In the genomic region with DNA sequence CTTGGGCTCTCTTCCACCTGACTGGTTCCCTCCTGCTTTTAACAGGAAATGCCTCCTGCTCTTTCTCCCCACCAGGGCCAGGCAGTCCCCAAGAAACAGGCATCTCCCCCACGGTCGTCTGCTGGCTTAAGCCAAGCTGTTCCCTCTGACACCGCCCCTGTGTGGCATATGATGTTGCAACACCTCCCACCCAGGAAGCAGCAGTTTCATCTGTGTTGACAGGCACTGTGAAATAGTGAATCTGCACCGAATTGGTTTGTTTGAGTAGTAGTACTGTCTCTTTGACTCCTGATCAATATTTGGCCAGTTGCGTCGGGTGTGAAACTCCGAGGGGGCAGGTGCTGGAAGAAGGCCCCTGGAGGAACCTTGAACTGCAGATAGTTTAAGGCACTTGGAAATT, we compare ENCODE assay signal across 12 cellular contexts.
DNase-seq lines count a peak whose midpoint lies in the region; ATAC-seq and TF ChIP-seq lines count a peak whose summit lies in the region.
"Had no signal": no experiment of that assay in that cellular context is flagged by ENCODE, and none has a peak within 500 bp of the region (broad histone marks: within the 10 kb centered on the region; RNA-seq: fewer than 3 reads in every experiment).

No MANE protein-coding gene starts in this region.

- CTCF ChIA-PET in SK-N-SH (lab: Yijun Ruan, JAX), result interaction anchor here (8.5 kb wide), 1 partner anchor 328 kb away, joined by 102 read pairs; no protein-coding TSS in a partner anchor

- ATAC-seq in GM21619 (IDR thresholded peaks at IDR 0.05; ENCODE audit: unreplicated experiment), result no peak

- H3K4me3 ChIP-seq in fibroblast of mammary gland (ENCODE audit: control insufficient read depth, low read depth, low read length) (no peak overlapping the region), SK-N-SH (ENCODE audit: low read depth in 2 of 2, low read length in 1 of 2) (no peak overlapping the region)
- H3K4me3 ChIP-seq: colonic mucosa had no signal

- no peaks in the 10 kb centered on the region for H3K9me2 ChIP-seq in SK-N-SH

- no peaks in the 10 kb centered on the region for H4K20me1 ChIP-seq in SK-N-SH (ENCODE audit: insufficient read depth)

- no peak for TF ChIP-seq RAD21 in SK-N-SH (IDR thresholded peaks at IDR 0.05; ENCODE audit: low read length)

- peaks cover 0 to 4% of the 10 kb centered on the region in 2 experiments; a peak in 1 of 4 replicates for H3K4me1 ChIP-seq in SK-N-SH (ENCODE audit: control insufficient read depth in 1 of 2, insufficient read depth in 2 of 2, low read depth in 1 of 2, low read length in 1 of 2)
- H3K4me1 ChIP-seq: colonic mucosa had no signal

- no peaks in the 10 kb centered on the region for H3K79me2 ChIP-seq in SK-N-SH (ENCODE audit: insufficient read depth)

- no peaks in the 10 kb centered on the region for H3K9me3 ChIP-seq in SK-N-SH
- H3K9me3 ChIP-seq: colonic mucosa had no signal

- no peak overlapping the region for H3K27ac ChIP-seq in SK-N-SH (ENCODE audit: low read depth in 2 of 2, low read length in 1 of 2)
- H3K27ac ChIP-seq: colonic mucosa had no signal

- H3K36me3 ChIP-seq in SK-N-SH (replicated peaks in 1 of 2; ENCODE audit: control insufficient read depth in 1 of 2, insufficient read depth in 2 of 2, low read length in 1 of 2), result no peaks in the 10 kb centered on the region
- H3K36me3 ChIP-seq: colonic mucosa had no signal

- WGBS in SK-N-SH (ENCODE audit: low lambda C conversion rate), result 94% methylated on average over 7 of the region's 7 CpGs

- TF ChIP-seq CTCF in fibroblast of mammary gland (conservative IDR thresholded peaks at IDR 0.05; ENCODE audit: control insufficient read depth, insufficient read depth, low read depth, low read length) (no peak), SK-N-SH (IDR thresholded peaks at IDR 0.05) (no peak)

- POLR2A ChIA-PET in SK-N-SH (lab: Yijun Ruan, JAX), result no interaction called here

- intact Hi-C loops in posterior cingulate gyrus (cut with DNase I), result no loop called here

- H3K4me2 ChIP-seq in SK-N-SH, result no peak overlapping the region

- no peak overlapping the region for H2AFZ ChIP-seq in SK-N-SH (ENCODE audit: low read depth)

- H3F3A ChIP-seq in SK-N-SH (replicated peaks; ENCODE audit: insufficient read depth), result no peaks in the 10 kb centered on the region

- no peak for TF ChIP-seq EP300 in SK-N-SH (IDR thresholded peaks at IDR 0.05; ENCODE audit: borderline replicate concordance in 1 of 2, low read depth in 1 of 2, low read length in 1 of 2)

- H3K9ac ChIP-seq in SK-N-SH, result no peak overlapping the region

- DNase-seq in NCI-H146 (lab: John Stamatoyannopoulos, UW), result peak; percentile 15
- DNase-seq in NCI-H146 treated with DMSO at 0.1 percent for 48 hours (lab: John Stamatoyannopoulos, UW; ENCODE audit: unreplicated experiment), result no peak
- DNase-seq in NCI-H69 (lab: John Stamatoyannopoulos, UW), result peak; percentile 61
- DNase-seq in fibroblast of mammary gland (ENCODE audit: low read depth), result peak; percentile 34
- peak in 6 of 10 donors; percentile 17 to 89 (median 42) for DNase-seq in posterior cingulate gyrus
- DNase-seq in SK-N-SH, result no peak
- no peak for DNase-seq in A172 (ENCODE audit: low spot score)
- DNase-seq: Calu3; colonic mucosa; RPMI8226; stimulated activated CD4-positive, alpha-beta T cell treated with anti-CD3 and anti-CD28 coated beads, Interleukin-15, amount 100 ng/mL, for 24 hours had no signal

- H3K27me3 ChIP-seq in SK-N-SH (ENCODE audit: insufficient read depth), result no peaks in the 10 kb centered on the region
- H3K27me3 ChIP-seq: colonic mucosa had no signal

TF ChIP-seq in SK-N-SH, 30 proteins besides CTCF, POLR2A, EP300 and RAD21:
- TF ChIP-seq MXI1 (IDR thresholded peaks at IDR 0.05; ENCODE audit: low read depth, low read length), result no peak
- no peak for TF ChIP-seq RXRA (IDR thresholded peaks at IDR 0.05; ENCODE audit: borderline replicate concordance, low read depth)
- TF ChIP-seq MAX (IDR thresholded peaks at IDR 0.05; ENCODE audit: low read depth), result no peak
- TF ChIP-seq FOXJ3 (CRISPR knock-in tag; IDR thresholded peaks at IDR 0.05), result no peak
- TF ChIP-seq TAF1 (IDR thresholded peaks at IDR 0.05; ENCODE audit: borderline replicate concordance, low read depth, low read length), result no peak
- no peak for TF ChIP-seq TEAD4 (IDR thresholded peaks at IDR 0.05; ENCODE audit: borderline replicate concordance, insufficient read depth)
- TF ChIP-seq, protein P1, sequence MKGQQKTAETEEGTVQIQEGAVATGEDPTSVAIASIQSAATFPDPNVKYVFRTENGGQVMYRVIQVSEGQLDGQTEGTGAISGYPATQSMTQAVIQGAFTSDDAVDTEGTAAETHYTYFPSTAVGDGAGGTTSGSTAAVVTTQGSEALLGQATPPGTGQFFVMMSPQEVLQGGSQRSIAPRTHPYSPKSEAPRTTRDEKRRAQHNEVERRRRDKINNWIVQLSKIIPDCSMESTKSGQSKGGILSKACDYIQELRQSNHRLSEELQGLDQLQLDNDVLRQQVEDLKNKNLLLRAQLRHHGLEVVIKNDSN (IDR thresholded peaks at IDR 0.05; ENCODE audit: borderline replicate concordance, low read depth), result no peak
- TF ChIP-seq POLR2AphosphoS5 (IDR thresholded peaks at IDR 0.05; ENCODE audit: low read depth, low read length), result no peak
- no peak for TF ChIP-seq EZH2phosphoT487 (IDR thresholded peaks at IDR 0.05; ENCODE audit: borderline replicate concordance, low read depth)

Comparison
In these comparisons a context has a peak if more than half of its experiments do, and no peak if none do; other contexts are left out.
1. DNase-seq: peak in NCI-H146 (single experiment), NCI-H69 (single experiment), fibroblast of mammary gland (single experiment) and posterior cingulate gyrus (6 of 10); none in NCI-H146 treated with DMSO at 0.1 percent for 48 hours (single experiment), SK-N-SH (single experiment) and A172 (single experiment).